ENCODE assay signal across 26 cellular contexts in the genomic region with DNA sequence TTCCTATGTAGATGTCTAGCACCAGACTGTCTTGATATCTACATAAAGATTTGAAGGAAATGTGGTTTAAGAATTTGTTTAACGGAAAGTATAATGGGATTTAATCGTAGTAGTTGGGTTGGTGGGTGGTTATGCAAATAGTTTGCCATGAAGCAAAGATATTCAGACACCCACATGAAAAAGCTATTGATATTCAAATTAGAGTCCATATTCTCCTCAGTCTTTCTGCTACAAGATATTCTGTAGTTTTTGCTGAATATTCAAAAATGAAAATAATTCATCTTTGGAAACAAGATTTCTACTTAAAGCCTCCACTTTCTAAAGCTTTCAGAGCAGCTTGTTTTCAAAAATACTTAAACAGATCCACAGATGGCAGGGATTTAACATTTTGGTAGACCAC.
"Had no signal": no experiment of that assay in that cellular context is flagged by ENCODE, and none has a peak within 500 bp of the region (broad histone marks: within the 10 kb centered on the region; RNA-seq: fewer than 3 reads in every experiment).

No MANE protein-coding gene starts in this region.

- H3K4me1 ChIP-seq: neural progenitor cell, parathyroid adenoma, psoas muscle, right lobe of liver, sigmoid colon, stomach, thyroid gland, tibial nerve, upper lobe of left lung, vagina had no signal

- H3K4me3 ChIP-seq: neural progenitor cell, ovary, psoas muscle, right lobe of liver, sigmoid colon, stomach, thoracic aorta, thyroid gland, tibial nerve, upper lobe of left lung, vagina had no signal

- H3K9me3 ChIP-seq: ovary, psoas muscle, right lobe of liver, sigmoid colon, stomach, thoracic aorta, thyroid gland, tibial nerve, upper lobe of left lung, vagina had no signal

- FAIRE-seq: small intestine, urothelium cell line had no signal

- H3K36me3 ChIP-seq: neural progenitor cell, ovary, right lobe of liver, sigmoid colon, stomach, thoracic aorta, thyroid gland, tibial nerve, upper lobe of left lung, vagina had no signal

- ATAC-seq: natural killer cell; psoas muscle; right cardiac atrium; right lobe of liver; stimulated activated effector memory CD8-positive, alpha-beta T cell treated with anti-CD3 and anti-CD28 coated beads, Interleukin-12 subunit alpha, Interleukin-12 subunit beta, amount 100 ng/mL, for 72 hours; stimulated activated naive B cell treated with anti-CD40 and anti-IgM and Interleukin-4, amounts not matched to agents 10 μg/mL and 1 μg/mL and 100 μg/mL, for 72 hours had no signal

- DNase-seq: natural killer cell; occipital lobe; ovary; posterior cingulate gyrus; psoas muscle; right cardiac atrium; right lobe of liver; sigmoid colon; small intestine; stimulated activated CD4-positive, alpha-beta T cell treated with anti-CD3 and anti-CD28 coated beads, Interleukin-15, amount 100 ng/mL, for 24 hours; stimulated activated CD4-positive, alpha-beta T cell treated with anti-CD3 and anti-CD28 coated beads, Interleukin-2, amount 100 ng/mL, for 24 hours; stimulated activated CD4-positive, alpha-beta T cell treated with anti-CD3 and anti-CD28 coated beads, Interleukin-2, amount 100 ng/mL, for 48 hours; stimulated activated CD4-positive, alpha-beta T cell treated with anti-CD3 and anti-CD28 coated beads, Interleukin-4, amount 100 ng/mL, for 24 hours; stimulated activated naive B cell treated with anti-CD40 and anti-IgM and Interleukin-4, amounts not matched to agents 10 μg/mL and 1 μg/mL and 100 μg/mL, for 72 hours; stimulated activated naive CD4-positive, alpha-beta T cell treated with Interleukin-2 at 50 U/mL for 16 hours; stomach; thyroid gland; trophoblast cell; upper lobe of left lung had no signal

- H3K27ac ChIP-seq: neural progenitor cell, ovary, parathyroid adenoma, psoas muscle, right lobe of liver, sigmoid colon, stomach, thoracic aorta, thyroid gland, tibial nerve, upper lobe of left lung, vagina had no signal

- H3K9ac ChIP-seq: neural progenitor cell, parathyroid adenoma had no signal

- H3K4me2 ChIP-seq: neural progenitor cell had no signal
